8 cellular contexts compared by ENCODE assay signal in genomic region chr17:64808178-64808977, GRCh38.
DNase-seq lines count a peak whose midpoint lies in the region; ATAC-seq and TF ChIP-seq lines count a peak whose summit lies in the region.
"Not testable (repeated sequence)": the region's sequence is repeated elsewhere in the genome, so short reads cannot be mapped to it uniquely, and the experiment has no call there.

No MANE protein-coding gene starts in this region.

- not testable (repeated sequence) for H3K4me3 ChIP-seq in GM23248; osteoblast (ENCODE audit: insufficient read depth, low read length); suprapubic skin
- H3K4me3 ChIP-seq in OCI-LY3 (ENCODE audit: low read length): 0 out of 2 replicates have a peak overlapping the region, but pooled peaks have one; percentile 29

- not testable (repeated sequence) for TF ChIP-seq CTCF in OCI-LY3 (IDR thresholded peaks at IDR 0.05; ENCODE audit: low read depth, low read length); osteoblast (IDR thresholded peaks at IDR 0.05; ENCODE audit: extremely low read depth, low read depth, low read length); suprapubic skin (IDR thresholded peaks at IDR 0.05)

- not testable (repeated sequence) for H3F3A ChIP-seq in GM23248 (ENCODE audit: insufficient read depth)

- not testable (repeated sequence) for TF ChIP-seq EP300 in suprapubic skin (IDR thresholded peaks at IDR 0.05)

- not testable (repeated sequence) for H3K9ac ChIP-seq in GM23248; OCI-LY3 (ENCODE audit: low read length)

- H4K20me1 ChIP-seq in GM23248 (ENCODE audit: insufficient read depth); OCI-LY3 (ENCODE audit: insufficient read depth, low read length); osteoblast (ENCODE audit: insufficient read depth, low read length): not testable (repeated sequence)

- H3K9me2 ChIP-seq in GM23248 (ENCODE audit: insufficient read depth): not testable (repeated sequence)

- peak; percentile 17 for DNase-seq in GM04503 (ENCODE audit: low read depth)
- DNase-seq in GM23248: peak; percentile 79
- peak; percentile 89 for DNase-seq in HT-29 (ENCODE audit: low spot score)
- DNase-seq in activated T-cell treated with anti-CD3 and anti-CD28 coated beads for 24 hours (ENCODE audit: low read depth): peak; percentile 38
- peak; percentile 91 for DNase-seq in osteoblast (ENCODE audit: insufficient read length, low spot score, missing footprints)
- peak; percentile 64 to 85 for DNase-seq in suprapubic skin (ENCODE audit: low spot score in 2 of 2)

- 41 to 46% methylated on average over 7 to 8 of the region's 9 CpGs for WGBS in GM23248 (ENCODE audit: low coverage in 1 of 2, low lambda C conversion rate in 2 of 2, missing lambda C conversion rate in 2 of 2), 2 experiments
- WGBS in suprapubic skin: 54% methylated on average over 7 of the region's 9 CpGs

- not testable (repeated sequence) for H3K4me1 ChIP-seq in GM23248 (ENCODE audit: insufficient read depth); osteoblast (ENCODE audit: insufficient read depth, low read length)
- H3K4me1 ChIP-seq in OCI-LY3 (ENCODE audit: low read length): peaks cover 20% of the 10 kb centered on the region
- H3K4me1 ChIP-seq in suprapubic skin: peaks cover 13% of the 10 kb centered on the region

- not testable (repeated sequence) for H3K9me3 ChIP-seq in GM23248 (ENCODE audit: low read depth); OCI-LY3 (ENCODE audit: insufficient read depth, low read length); osteoblast (ENCODE audit: low read depth, low read length); suprapubic skin

- H3K4me2 ChIP-seq in GM23248 (ENCODE audit: unreplicated experiment): peak overlapping the region; percentile 48
- peak overlapping the region; percentile 70 for H3K4me2 ChIP-seq in OCI-LY3 (ENCODE audit: low read length)
- not testable (repeated sequence) for H3K4me2 ChIP-seq in osteoblast (ENCODE audit: insufficient read depth, low read length)

- H2AFZ ChIP-seq in GM23248: 0 out of 2 replicates have a peak overlapping the region, but pooled peaks have one; percentile 1
- not testable (repeated sequence) for H2AFZ ChIP-seq in OCI-LY3 (ENCODE audit: low read depth, low read length); osteoblast (ENCODE audit: low read length)

- not testable (repeated sequence) for H3K36me3 ChIP-seq in GM23248 (ENCODE audit: low read depth); OCI-LY3 (replicated peaks; ENCODE audit: low read depth, low read length); osteoblast (ENCODE audit: insufficient read depth, low read length); suprapubic skin

- peak overlapping the region; percentile 56 for H3K27ac ChIP-seq in GM23248
- H3K27ac ChIP-seq in OCI-LY3 (ENCODE audit: low read length): peak overlapping the region; percentile 54
- not testable (repeated sequence) for H3K27ac ChIP-seq in osteoblast (ENCODE audit: low read depth, low read length)
- peak overlapping the region; percentile 51 for H3K27ac ChIP-seq in suprapubic skin

- not testable (repeated sequence) for H3K79me2 ChIP-seq in GM23248 (ENCODE audit: insufficient read depth); OCI-LY3 (ENCODE audit: low read length); osteoblast (ENCODE audit: insufficient read depth, low read length)

- ATAC-seq in esophagus mucosa: peak; percentile 95

- in situ Hi-C loops in GM23248 (cut with MboI): not testable (repeated sequence)

- not testable (repeated sequence) for TF ChIP-seq POLR2A in suprapubic skin (IDR thresholded peaks at IDR 0.05)

- not testable (repeated sequence) for H3K27me3 ChIP-seq in GM23248 (replicated peaks; ENCODE audit: insufficient read depth); OCI-LY3 (ENCODE audit: low read depth, low read length); osteoblast (ENCODE audit: insufficient read depth, low read length); suprapubic skin

Comparison
In these comparisons a context has a peak if more than half of its experiments do, and no peak if none do; other contexts are left out.
1. DNase-seq: peak in every context shown above with its lines; median percentile 91 in osteoblast; 89 in HT-29; 79 in GM23248; 74 in suprapubic skin; 38 in activated T-cell treated with anti-CD3 and anti-CD28 coated beads for 24 hours; 17 in GM04503.